ENCODE assay signal across 19 cellular contexts in the genomic region with DNA sequence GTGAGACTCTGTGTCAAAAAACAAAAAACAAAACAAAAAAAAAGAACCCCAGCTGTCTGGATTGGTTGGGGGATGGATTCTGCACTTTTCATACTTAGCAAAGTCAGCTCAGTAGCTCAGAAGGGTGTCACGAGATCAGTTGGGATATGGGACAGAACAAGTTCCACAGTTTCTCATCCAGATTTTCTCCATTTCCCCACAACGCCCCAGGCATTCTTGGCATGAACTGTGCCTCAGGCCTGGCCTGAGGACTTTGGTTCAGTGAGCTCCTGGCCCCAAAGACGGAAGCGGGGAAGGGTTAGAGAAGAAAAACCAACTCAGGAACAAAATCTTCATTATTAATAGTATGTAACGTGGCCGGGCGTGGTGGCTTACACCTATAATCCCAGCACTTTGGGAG. TPM values are rescaled to one million over a fixed set of nuclear protein-coding genes. Genes with fewer than 3 reads are reported as not detected.
DNase-seq lines count a peak whose midpoint lies in the region; ATAC-seq, FAIRE-seq and TF ChIP-seq lines count a peak whose summit lies in the region.
"Had no signal": no experiment of that assay in that cellular context is flagged by ENCODE, and none has a peak within 500 bp of the region (broad histone marks: within the 10 kb centered on the region; RNA-seq: fewer than 3 reads in every experiment).

No MANE protein-coding gene starts in this region.

- intact Hi-C loops in sciatic nerve (cut with DNase I), result no loop called here

- H3K9me3 ChIP-seq in small intestine (ENCODE audit: control insufficient read depth, low read depth), result no peaks in the 10 kb centered on the region
- H3K9me3 ChIP-seq: Caco-2, upper lobe of left lung had no signal

- TF ChIP-seq CTCF in RWPE1 (conservative IDR thresholded peaks at IDR 0.05; ENCODE audit: low read depth), result no peak

- H3K4me3 Mint-ChIP-seq in activated CD4-positive, alpha-beta T cell treated with anti-CD3 and anti-CD28 coated beads, Interleukin-2, amount 10 ng/mL, durations not matched to agents 7 days and 5 days, result peak overlapping the region; percentile 83
- H3K4me3 Mint-ChIP-seq in immature natural killer cell, result peak overlapping the region; percentile 7 to 95 (median 88)
- no peak overlapping the region for H3K4me3 Mint-ChIP-seq in activated CD8-positive, alpha-beta memory T cell treated with anti-CD3 and anti-CD28 coated beads, Interleukin-2, amount 10 ng/mL, durations not matched to agents 7 days and 5 days

- H3K4me1 ChIP-seq in small intestine (ENCODE audit: control insufficient read depth in 2 of 2, insufficient read depth in 1 of 2, low read depth in 1 of 2, low read length in 1 of 2), result peaks cover 0 to 7% of the 10 kb centered on the region in 2 donors
- H3K4me1 ChIP-seq: Caco-2, parathyroid adenoma had no signal

- DNase-seq in activated CD4-positive, alpha-beta T cell treated with anti-CD3 and anti-CD28 coated beads, Interleukin-2, amount 10 ng/mL, durations not matched to agents 7 days and 5 days, result no peak
- no peak for DNase-seq in activated CD4-positive, alpha-beta T cell treated with anti-CD3 and anti-CD28 coated beads for 48 hours
- DNase-seq in RWPE1 (ENCODE audit: low spot score), result no peak
- DNase-seq in immature natural killer cell, result no peak
- peak; percentile 45 for DNase-seq in sciatic nerve (ENCODE audit: low spot score)
- no peak for DNase-seq in activated CD8-positive, alpha-beta memory T cell treated with anti-CD3 and anti-CD28 coated beads, Interleukin-2, amount 10 ng/mL, durations not matched to agents 7 days and 5 days
- DNase-seq in small intestine, result no peak
- DNase-seq: activated CD4-positive, CD25-positive, alpha-beta regulatory T cell; activated CD8-positive, alpha-beta memory T cell treated with anti-CD3 and anti-CD28 coated beads, Interleukin-2, amount 50 U/mL, for 4 hours; Caco-2; effector CD4-positive, alpha-beta T cell; midbrain; NCI-H1417; stimulated activated naive CD4-positive, alpha-beta T cell treated with Interleukin-2 at 50 U/mL for 16 hours; upper lobe of left lung had no signal

- H3K27me3 Mint-ChIP-seq in activated CD4-positive, alpha-beta T cell treated with anti-CD3 and anti-CD28 coated beads, Interleukin-2, amount 10 ng/mL, durations not matched to agents 7 days and 5 days, result no peaks in the 10 kb centered on the region
- peaks cover 3 to 8% (median 3%) of the 10 kb centered on the region in 3 donors for H3K27me3 Mint-ChIP-seq in immature natural killer cell (ENCODE audit: low read depth in 3 of 3)
- H3K27me3 Mint-ChIP-seq in activated CD8-positive, alpha-beta memory T cell treated with anti-CD3 and anti-CD28 coated beads, Interleukin-2, amount 10 ng/mL, durations not matched to agents 7 days and 5 days, result no peaks in the 10 kb centered on the region

- no peaks in the 10 kb centered on the region for H3K9me3 Mint-ChIP-seq in activated CD4-positive, alpha-beta T cell treated with anti-CD3 and anti-CD28 coated beads, Interleukin-2, amount 10 ng/mL, durations not matched to agents 7 days and 5 days
- no peaks in the 10 kb centered on the region for H3K9me3 Mint-ChIP-seq in immature natural killer cell
- no peaks in the 10 kb centered on the region for H3K9me3 Mint-ChIP-seq in activated CD8-positive, alpha-beta memory T cell treated with anti-CD3 and anti-CD28 coated beads, Interleukin-2, amount 10 ng/mL, durations not matched to agents 7 days and 5 days (ENCODE audit: low read depth)

- no peak for FAIRE-seq in small intestine (lab: Jason Lieb, UNC)
- FAIRE-seq: GM12878, HTR-8/SVneo had no signal

- ATAC-seq in sciatic nerve, result no peak
- no peak for ATAC-seq in activated CD8-positive, alpha-beta memory T cell treated with anti-CD3 and anti-CD28 coated beads, Interleukin-2, amount 10 ng/mL, durations not matched to agents 7 days and 5 days
- no peak for ATAC-seq in HG02970 (IDR thresholded peaks at IDR 0.05; ENCODE audit: low FRiP score, unreplicated experiment)
- ATAC-seq: GM12878 had no signal

- peak overlapping the region; percentile 78; the same call in 1 of the 2 replicates for H3K27ac ChIP-seq in RWPE1
- H3K27ac ChIP-seq in small intestine (ENCODE audit: low read depth in 1 of 2, low read length in 1 of 2), result peak overlapping the region in 1 of 2 donors; percentile 34
- H3K27ac ChIP-seq: parathyroid adenoma, upper lobe of left lung had no signal

- H3K4me1 Mint-ChIP-seq in activated CD4-positive, alpha-beta T cell treated with anti-CD3 and anti-CD28 coated beads, Interleukin-2, amount 10 ng/mL, durations not matched to agents 7 days and 5 days, result peaks cover 32% of the 10 kb centered on the region
- H3K4me1 Mint-ChIP-seq in immature natural killer cell, result peaks cover 35 to 37% of the 10 kb centered on the region in 2 donors
- H3K4me1 Mint-ChIP-seq in activated CD8-positive, alpha-beta memory T cell treated with anti-CD3 and anti-CD28 coated beads, Interleukin-2, amount 10 ng/mL, durations not matched to agents 7 days and 5 days, result peaks cover 30% of the 10 kb centered on the region

- WGBS in small intestine, 3 donors, result 70 to 82% (median 74%) methylated on average over 7 of the region's 7 CpGs

- H3K36me3 ChIP-seq in small intestine (ENCODE audit: control insufficient read depth in 2 of 2, insufficient read depth in 2 of 2, low read length in 2 of 2), result peaks cover 3 to 14% of the 10 kb centered on the region in 2 donors

- H3K36me3 Mint-ChIP-seq in activated CD4-positive, alpha-beta T cell treated with anti-CD3 and anti-CD28 coated beads, Interleukin-2, amount 10 ng/mL, durations not matched to agents 7 days and 5 days (ENCODE audit: low read depth), result peaks cover 11% of the 10 kb centered on the region
- peaks cover 6 to 19% (median 10%) of the 10 kb centered on the region in 3 donors for H3K36me3 Mint-ChIP-seq in immature natural killer cell
- H3K36me3 Mint-ChIP-seq in activated CD8-positive, alpha-beta memory T cell treated with anti-CD3 and anti-CD28 coated beads, Interleukin-2, amount 10 ng/mL, durations not matched to agents 7 days and 5 days, result peaks cover 7% of the 10 kb centered on the region

- POLR2A ChIA-PET in activated CD4-positive, alpha-beta T cell treated with anti-CD3 and anti-CD28 coated beads, Interleukin-2, amount 10 ng/mL, durations not matched to agents 7 days and 5 days (lab: Charles Lee), result no interaction called here
- POLR2A ChIA-PET in RWPE1 (lab: Yijun Ruan, JAX; ENCODE audit: low non-redundant PET), result interaction anchor here (0.7 kb wide), 1 partner anchor 1021 kb away, joined by 3 read pairs; no protein-coding TSS in a partner anchor

- H3K27ac Mint-ChIP-seq in activated CD4-positive, alpha-beta T cell treated with anti-CD3 and anti-CD28 coated beads, Interleukin-2, amount 10 ng/mL, durations not matched to agents 7 days and 5 days, result no peak overlapping the region
- H3K27ac Mint-ChIP-seq in immature natural killer cell, result no peak overlapping the region
- no peak overlapping the region for H3K27ac Mint-ChIP-seq in activated CD8-positive, alpha-beta memory T cell treated with anti-CD3 and anti-CD28 coated beads, Interleukin-2, amount 10 ng/mL, durations not matched to agents 7 days and 5 days

- H3K4me3 ChIP-seq in small intestine (ENCODE audit: low read depth in 1 of 2, low read length in 2 of 2), result no peak overlapping the region

- CTCF ChIA-PET in activated CD4-positive, alpha-beta T cell treated with anti-CD3 and anti-CD28 coated beads, Interleukin-2, amount 10 ng/mL, durations not matched to agents 7 days and 5 days (lab: Charles Lee), result interaction anchor here (0.6 to 1.2 kb wide), 3 partner anchors 11 to 352 kb away, joined by 3 to 4 read pairs (median 3); no protein-coding TSS in a partner anchor
- CTCF ChIA-PET in RWPE1 (lab: Yijun Ruan, JAX), result no interaction called here
- CTCF ChIA-PET in activated CD8-positive, alpha-beta memory T cell treated with anti-CD3 and anti-CD28 coated beads, Interleukin-2, amount 10 ng/mL, durations not matched to agents 7 days and 5 days (lab: Charles Lee), result interaction anchor here (1.3 to 1.6 kb wide), 2 partner anchors 272 to 343 kb away, joined by 3 to 5 read pairs; no protein-coding TSS in a partner anchor

- H3K27me3 ChIP-seq in small intestine (ENCODE audit: control insufficient read depth in 2 of 2, insufficient read depth in 2 of 2, low read length in 2 of 2), result no peaks in the 10 kb centered on the region
- H3K27me3 ChIP-seq: upper lobe of left lung had no signal

RNA-seq across cellular contexts. Expression of gene AKR7A2, which starts 1.9 kb away (rescaled TPM):
- total RNA-seq in activated CD4-positive, alpha-beta T cell treated with anti-CD3 and anti-CD28 coated beads, Interleukin-2, amount 10 ng/mL, durations not matched to agents 7 days and 5 days, result 10 to 100 TPM; 45.4 to 45.8 TPM
- polyA plus RNA-seq in immature natural killer cell (100 to 1,000 TPM; 130 to 217 (median 153) TPM), small intestine (100 to 1,000 TPM in 2 of 3 donors, 10 to 100 TPM in 1; 73.2 to 153 (median 147) TPM)
- total RNA-seq in sciatic nerve, result 35.8 TPM
- total RNA-seq in activated CD8-positive, alpha-beta memory T cell treated with anti-CD3 and anti-CD28 coated beads, Interleukin-2, amount 10 ng/mL, durations not matched to agents 7 days and 5 days, result 10 to 100 TPM; 47.4 to 48.0 TPM

RNA-seq across cellular contexts. Expression of gene SLC66A1, which starts 2.1 kb away (rescaled TPM):
- total RNA-seq in activated CD4-positive, alpha-beta T cell treated with anti-CD3 and anti-CD28 coated beads, Interleukin-2, amount 10 ng/mL, durations not matched to agents 7 days and 5 days, result 1 to 10 TPM; 4.9 to 5.3 TPM
- 10 to 100 TPM in 1 of 3 donors, 1 to 10 TPM in 2; 2.4 to 10.2 (median 3.3) TPM for polyA plus RNA-seq in immature natural killer cell
- 10.8 TPM for total RNA-seq in sciatic nerve
- total RNA-seq in activated CD8-positive, alpha-beta memory T cell treated with anti-CD3 and anti-CD28 coated beads, Interleukin-2, amount 10 ng/mL, durations not matched to agents 7 days and 5 days, result 1 to 10 TPM; 8.0 to 8.6 TPM
- polyA plus RNA-seq in small intestine, result 10 to 100 TPM; 14.6 to 46.7 (median 39.2) TPM

RNA-seq across cellular contexts. Expression of gene AKR7A3, which starts 21.5 kb away (rescaled TPM):
- under 1 TPM; 0.52 to 0.62 TPM for total RNA-seq in activated CD4-positive, alpha-beta T cell treated with anti-CD3 and anti-CD28 coated beads, Interleukin-2, amount 10 ng/mL, durations not matched to agents 7 days and 5 days
- polyA plus RNA-seq in immature natural killer cell (not detected), small intestine (1,000 to 10,000 TPM in 2 of 3 donors, 100 to 1,000 TPM in 1; 249 to 1,138 (median 1,022) TPM)
- 1.6 TPM for total RNA-seq in sciatic nerve
- total RNA-seq in activated CD8-positive, alpha-beta memory T cell treated with anti-CD3 and anti-CD28 coated beads, Interleukin-2, amount 10 ng/mL, durations not matched to agents 7 days and 5 days, result under 1 TPM; 0.33 to 0.93 TPM

RNA-seq across cellular contexts. Expression of gene MRTO4, which starts 58.5 kb away (rescaled TPM):
- total RNA-seq in activated CD4-positive, alpha-beta T cell treated with anti-CD3 and anti-CD28 coated beads, Interleukin-2, amount 10 ng/mL, durations not matched to agents 7 days and 5 days, result 10 to 100 TPM; 27.2 to 32.5 TPM
- polyA plus RNA-seq in immature natural killer cell (10 to 100 TPM in 2 of 3 donors, 1 to 10 TPM in 1; 9.1 to 21.8 (median 17.1) TPM), small intestine (10 to 100 TPM in 2 of 3 donors, 1 to 10 TPM in 1; 7.6 to 40.3 (median 11.3) TPM)
- total RNA-seq in sciatic nerve, result 13.1 TPM
- 10 to 100 TPM; 36.2 to 59.3 TPM for total RNA-seq in activated CD8-positive, alpha-beta memory T cell treated with anti-CD3 and anti-CD28 coated beads, Interleukin-2, amount 10 ng/mL, durations not matched to agents 7 days and 5 days

RNA-seq across cellular contexts. Expression of gene EMC1, which starts 58.7 kb away (rescaled TPM):
- total RNA-seq in activated CD4-positive, alpha-beta T cell treated with anti-CD3 and anti-CD28 coated beads, Interleukin-2, amount 10 ng/mL, durations not matched to agents 7 days and 5 days, result 10 to 100 TPM; 36.4 to 37.0 TPM
- polyA plus RNA-seq in immature natural killer cell (10 to 100 TPM; 18.6 to 44.1 (median 32.2) TPM), small intestine (10 to 100 TPM in 1 of 3 donors, 1 to 10 TPM in 2; 4.2 to 15.1 (median 10.0) TPM)
- 37.8 TPM for total RNA-seq in sciatic nerve
- 10 to 100 TPM; 31.5 to 49.0 TPM for total RNA-seq in activated CD8-positive, alpha-beta memory T cell treated with anti-CD3 and anti-CD28 coated beads, Interleukin-2, amount 10 ng/mL, durations not matched to agents 7 days and 5 days
